ENCODE assay signal across 14 cellular contexts in genomic region chr9:116998305-116998704, GRCh38.
A peak's percentile ranks its signal among the peaks of the same experiment; 100 is the strongest.
DNase-seq lines count a peak whose midpoint lies in the region; ATAC-seq and TF ChIP-seq lines count a peak whose summit lies in the region.
"Had no signal": no experiment of that assay in that cellular context is flagged by ENCODE, and none has a peak within 500 bp of the region (broad histone marks: within the 10 kb centered on the region; RNA-seq: fewer than 3 reads in every experiment).

No MANE protein-coding gene starts in this region.

- peaks cover 2 to 16% of the 10 kb centered on the region in 2 donors for H3K9me3 Mint-ChIP-seq in effector memory CD8-positive, alpha-beta T cell

- TF ChIP-seq EP300 in Ishikawa (IDR thresholded peaks at IDR 0.05; ENCODE audit: borderline replicate concordance), result no peak

- no peak overlapping the region for H3K27ac Mint-ChIP-seq in effector memory CD8-positive, alpha-beta T cell
- H3K27ac Mint-ChIP-seq: CD14-positive monocyte had no signal

- H3K27me3 Mint-ChIP-seq in effector memory CD8-positive, alpha-beta T cell, result no peaks in the 10 kb centered on the region

- H3K4me1 Mint-ChIP-seq in effector memory CD8-positive, alpha-beta T cell (ENCODE audit: low read depth in 2 of 2), result no peaks in the 10 kb centered on the region
- H3K4me1 Mint-ChIP-seq: CD14-positive monocyte had no signal

- no peak for TF ChIP-seq CTCF in astrocyte of the cerebellum (IDR thresholded peaks at IDR 0.05; ENCODE audit: low read depth, low read length, missing control alignments)

- H3K4me3 ChIP-seq in astrocyte of the cerebellum (ENCODE audit: low read depth, low read length), result no peak overlapping the region
- H3K4me3 ChIP-seq: colonic mucosa, tibial artery had no signal

- ATAC-seq in effector memory CD8-positive, alpha-beta T cell (replicated peaks), result no peak
- no peak for ATAC-seq in stimulated activated naive CD8-positive, alpha-beta T cell treated with anti-CD3 and anti-CD28 coated beads, Interleukin-15, Interleukin-2, amounts not matched to agents 100 U/mL and 50 U/mL, for 24 hours

- no peak for TF ChIP-seq RAD21 in Ishikawa (IDR thresholded peaks at IDR 0.05; ENCODE audit: low read depth)

- peaks cover 3% of the 10 kb centered on the region for H3K36me3 Mint-ChIP-seq in effector memory CD8-positive, alpha-beta T cell (ENCODE audit: insufficient read depth)
- H3K36me3 Mint-ChIP-seq: CD14-positive monocyte had no signal

- in situ Hi-C loops in Caki2 (cut with HindIII; ENCODE audit: low pct_unique_long_range_greater_than_20kb, low sequenced_read_pairs) (no loop called here), astrocyte of the cerebellum (cut with HindIII; ENCODE audit: low sequenced_read_pairs) (no loop called here)

- H3K4me3 Mint-ChIP-seq in effector memory CD8-positive, alpha-beta T cell, result no peak overlapping the region
- H3K4me3 Mint-ChIP-seq: CD14-positive monocyte had no signal

- DNase-seq in Caki2 (ENCODE audit: low read depth), result peak; percentile 37
- DNase-seq in astrocyte of the cerebellum (ENCODE audit: low read depth), result peak; percentile 12
- DNase-seq in kidney tubule cell (ENCODE audit: low spot score), result peak; percentile 53
- no peak for DNase-seq in effector memory CD8-positive, alpha-beta T cell
- no peak for DNase-seq in NCI-H2227 (lab: John Stamatoyannopoulos, UW; ENCODE audit: unreplicated experiment)
- no peak for DNase-seq in stimulated activated naive CD8-positive, alpha-beta T cell treated with anti-CD3 and anti-CD28 coated beads, Interleukin-15, Interleukin-2, amounts not matched to agents 100 U/mL and 50 U/mL, for 24 hours
- no peak for DNase-seq in globus pallidus (ENCODE audit: low spot score)
- DNase-seq: activated gamma-delta T cell, colonic mucosa, NCI-H1092 treated with DMSO at 0.1 percent for 48 hours, NCI-H526 treated with DMSO at 0.1 percent for 48 hours, tibial artery had no signal

TF ChIP-seq in Ishikawa, 13 proteins besides CTCF, POLR2A, EP300 and RAD21:
- TF ChIP-seq REST (IDR thresholded peaks at IDR 0.05; ENCODE audit: low read depth) (peak; percentile 88), FOXM1 (IDR thresholded peaks at IDR 0.05; ENCODE audit: borderline replicate concordance, low read depth) (no peak)
TF ChIP-seq in Ishikawa: peak in this region for 1.

Comparison
In these comparisons a context has a peak if more than half of its experiments do, and no peak if none do; other contexts are left out.
1. DNase-seq: peak in Caki2 (single experiment), astrocyte of the cerebellum (single experiment) and kidney tubule cell (single experiment); none in effector memory CD8-positive, alpha-beta T cell (0 of 3), NCI-H2227 (single experiment), stimulated activated naive CD8-positive, alpha-beta T cell treated with anti-CD3 and anti-CD28 coated beads, Interleukin-15, Interleukin-2, amounts not matched to agents 100 U/mL and 50 U/mL, for 24 hours (single experiment) and globus pallidus (single experiment).